ENCODE assay signal across 11 cellular contexts in the genomic region with DNA sequence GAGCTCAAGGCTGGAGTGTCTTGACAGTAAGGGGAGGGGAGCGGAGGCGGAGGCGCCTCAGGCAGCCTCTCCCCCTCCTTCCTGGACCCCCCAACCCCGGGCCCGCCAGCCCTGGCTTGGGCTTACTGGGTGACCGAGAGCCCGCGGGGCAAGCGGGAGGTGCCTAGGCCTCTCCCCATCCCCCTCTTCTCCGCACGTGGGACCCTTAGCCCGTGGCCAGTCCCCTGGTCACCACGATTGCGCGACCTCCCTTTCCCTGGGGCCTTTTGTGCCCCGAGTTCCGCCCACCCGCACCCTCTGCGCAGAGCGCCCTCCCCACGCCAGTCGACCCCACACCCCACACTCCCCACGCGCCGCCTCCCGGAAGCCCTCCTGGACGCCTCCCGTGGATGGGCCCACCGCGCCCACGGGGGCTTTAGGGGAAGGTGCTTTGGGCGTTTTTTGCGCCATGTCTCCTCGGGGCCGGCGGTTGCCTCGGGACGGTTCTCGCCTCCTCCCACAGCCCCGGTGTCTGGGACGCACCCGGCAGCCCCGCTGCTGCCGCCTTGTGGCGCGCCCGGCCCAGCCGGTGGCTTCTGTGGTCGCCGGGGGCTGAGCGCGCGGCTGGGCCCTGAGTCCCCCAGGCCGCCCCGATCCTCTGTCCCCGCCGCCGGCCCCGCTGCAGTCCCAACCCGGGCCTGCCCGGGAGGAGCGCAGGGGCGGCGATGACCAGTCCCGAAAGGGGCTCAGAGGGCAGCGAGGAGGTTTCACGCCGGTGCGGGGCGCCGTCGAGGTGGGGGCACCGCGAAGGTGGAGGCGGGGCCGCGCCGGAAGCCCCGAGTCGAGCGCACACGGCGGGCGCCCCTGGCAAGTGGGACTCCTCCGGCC. TPM values are rescaled to one million over a fixed set of nuclear protein-coding genes. Genes with fewer than 3 reads are reported as not detected.
DNase-seq lines count a peak whose midpoint lies in the region; ATAC-seq and TF ChIP-seq lines count a peak whose summit lies in the region.
"Had no signal": no experiment of that assay in that cellular context is flagged by ENCODE, and none has a peak within 500 bp of the region (broad histone marks: within the 10 kb centered on the region; RNA-seq: fewer than 3 reads in every experiment).

No MANE protein-coding gene starts in this region.

- TF ChIP-seq CTCF in GM12873 (IDR thresholded peaks at IDR 0.05; ENCODE audit: insufficient read depth, low read depth, low read length, missing control alignments) (peak; percentile 32), hepatocyte (IDR thresholded peaks at IDR 0.05; ENCODE audit: poor library complexity) (peak; percentile 54), retinal pigment epithelial cell (conservative IDR thresholded peaks at IDR 0.05; ENCODE audit: low read depth, low read length) (peak; percentile 51)

- H3K9me2 ChIP-seq in hepatocyte (replicated peaks; ENCODE audit: insufficient read depth), result no peaks in the 10 kb centered on the region

- H3K4me1 ChIP-seq in hepatocyte (ENCODE audit: insufficient read depth), result peaks cover 26% of the 10 kb centered on the region
- peaks cover 19% of the 10 kb centered on the region for H3K4me1 ChIP-seq in effector memory CD4-positive, alpha-beta T cell (ENCODE audit: control insufficient read depth, insufficient read depth, low read length, poor library complexity, severe bottlenecking)

- no peaks in the 10 kb centered on the region for H3K79me2 ChIP-seq in hepatocyte

- H3K27ac ChIP-seq in hepatocyte, result no peak overlapping the region
- no peak overlapping the region for H3K27ac ChIP-seq in effector memory CD4-positive, alpha-beta T cell (ENCODE audit: insufficient read depth, low read length, poor library complexity, severe bottlenecking)

- H3K36me3 Mint-ChIP-seq in activated naive CD4-positive, alpha-beta T cell treated with anti-CD3 and anti-CD28 coated beads, Interleukin-2, amount 50 U/mL, for 72 hours, result no peaks in the 10 kb centered on the region

- no peaks in the 10 kb centered on the region for H4K20me1 ChIP-seq in hepatocyte (ENCODE audit: insufficient read depth, poor library complexity, severe bottlenecking)

- WGBS in hepatocyte (ENCODE audit: low lambda C conversion rate, missing lambda C conversion rate), result 27% methylated on average over 28 of the region's 85 CpGs

- peak overlapping the region; percentile 74 for H2AFZ ChIP-seq in hepatocyte

- H3K4me2 ChIP-seq in hepatocyte, result peak overlapping the region; percentile 93

- H3K27ac Mint-ChIP-seq in activated naive CD4-positive, alpha-beta T cell treated with anti-CD3 and anti-CD28 coated beads, Interleukin-2, amount 50 U/mL, for 72 hours, result no peak overlapping the region

- H3K4me3 ChIP-seq in hepatocyte, result no peak overlapping the region
- no peak overlapping the region for H3K4me3 ChIP-seq in retinal pigment epithelial cell (ENCODE audit: low read length)
- H3K4me3 ChIP-seq in effector memory CD4-positive, alpha-beta T cell (ENCODE audit: insufficient read depth, low read depth, low read length, poor library complexity, severe bottlenecking), result no peak overlapping the region

- H3K9me3 ChIP-seq in hepatocyte (ENCODE audit: low read depth), result no peaks in the 10 kb centered on the region
- no peaks in the 10 kb centered on the region for H3K9me3 ChIP-seq in effector memory CD4-positive, alpha-beta T cell (ENCODE audit: control insufficient read depth, low read length)

- no peaks in the 10 kb centered on the region for H3K9me3 Mint-ChIP-seq in activated naive CD4-positive, alpha-beta T cell treated with anti-CD3 and anti-CD28 coated beads, Interleukin-2, amount 50 U/mL, for 72 hours

- no peaks in the 10 kb centered on the region for H3K27me3 ChIP-seq in hepatocyte
- H3K27me3 ChIP-seq in effector memory CD4-positive, alpha-beta T cell (replicated peaks; ENCODE audit: control insufficient read depth, insufficient read depth, low read length, poor library complexity, severe bottlenecking), result no peaks in the 10 kb centered on the region

- peak; percentile 74 for DNase-seq in astrocyte of the hippocampus (ENCODE audit: low read depth, low spot score)
- peak; percentile 67 for DNase-seq in hepatocyte (ENCODE audit: low spot score)
- no peak for DNase-seq in retinal pigment epithelial cell (ENCODE audit: low read depth)
- DNase-seq in activated naive CD4-positive, alpha-beta T cell treated with anti-CD3 and anti-CD28 coated beads, Interleukin-2, amount 50 U/mL, for 72 hours (ENCODE audit: low spot score in 2 of 2), result no peak
- no peak for DNase-seq in NOMO-1 treated with DMSO at 0.1 percent for 48 hours (lab: John Stamatoyannopoulos, UW; ENCODE audit: unreplicated experiment)
- DNase-seq in EL, result no peak
- DNase-seq in effector memory CD4-positive, alpha-beta T cell, result no peak
- DNase-seq: SIG-M5 had no signal

- no peak for ATAC-seq in activated naive CD4-positive, alpha-beta T cell treated with anti-CD3 and anti-CD28 coated beads, Interleukin-2, amount 50 U/mL, for 72 hours
- ATAC-seq: left lobe of liver had no signal

- H3K36me3 ChIP-seq in hepatocyte (replicated peaks; ENCODE audit: insufficient read depth, low read depth), result no peaks in the 10 kb centered on the region
- H3K36me3 ChIP-seq in effector memory CD4-positive, alpha-beta T cell (ENCODE audit: control insufficient read depth, insufficient read depth, low read length), result peaks cover 5% of the 10 kb centered on the region

RNA-seq across cellular contexts. Expression of a gene that starts 3.2 kb away (rescaled TPM):
- total RNA-seq in hepatocyte, result 13.7 and 14.4 TPM in 2 replicates
- 8.0 and 10.1 TPM in 2 replicates for polyA plus RNA-seq in hepatocyte
- total RNA-seq in activated naive CD4-positive, alpha-beta T cell treated with anti-CD3 and anti-CD28 coated beads, Interleukin-2, amount 50 U/mL, for 72 hours, result 1 to 10 TPM; 2.6 to 8.8 TPM

RNA-seq across cellular contexts. Expression of a gene that starts 21.4 kb away (rescaled TPM):
- total RNA-seq in hepatocyte, result 5.3 and 8.2 TPM in 2 replicates
- polyA plus RNA-seq in hepatocyte, result 13.1 and 18.7 TPM in 2 replicates
- 1 to 10 TPM in 1 of 2 donors, under 1 TPM in 1; 0.61 to 3.1 TPM for total RNA-seq in activated naive CD4-positive, alpha-beta T cell treated with anti-CD3 and anti-CD28 coated beads, Interleukin-2, amount 50 U/mL, for 72 hours

RNA-seq across cellular contexts. Expression of a gene that starts 25.6 kb away (rescaled TPM):
- total RNA-seq in hepatocyte, result 36.4 and 41.4 TPM in 2 replicates
- polyA plus RNA-seq in hepatocyte, result 61.1 and 63.5 TPM in 2 replicates
- 10 to 100 TPM; 57.6 to 58.4 TPM for total RNA-seq in activated naive CD4-positive, alpha-beta T cell treated with anti-CD3 and anti-CD28 coated beads, Interleukin-2, amount 50 U/mL, for 72 hours

RNA-seq across cellular contexts. Expression of a gene that starts 29.6 kb away (rescaled TPM):
- not detected in 2 replicates for total RNA-seq in hepatocyte
- 1.5 and 2.5 TPM in 2 replicates for polyA plus RNA-seq in hepatocyte
- total RNA-seq in activated naive CD4-positive, alpha-beta T cell treated with anti-CD3 and anti-CD28 coated beads, Interleukin-2, amount 50 U/mL, for 72 hours, result not detected
- total RNA-seq: cerebellum, left lobe of liver had no signal

RNA-seq across cellular contexts. Expression of a gene that starts 39.6 kb away (rescaled TPM):
- total RNA-seq in hepatocyte, result 309 and 313 TPM in 2 replicates
- polyA plus RNA-seq in hepatocyte, result 388 and 446 TPM in 2 replicates
- total RNA-seq in activated naive CD4-positive, alpha-beta T cell treated with anti-CD3 and anti-CD28 coated beads, Interleukin-2, amount 50 U/mL, for 72 hours, result 100 to 1,000 TPM; 277 to 307 TPM

Comparison
In these comparisons a context has a peak if more than half of its experiments do, and no peak if none do; other contexts are left out.
1. DNase-seq: peak in astrocyte of the hippocampus (single experiment) and hepatocyte (single experiment); none in retinal pigment epithelial cell (single experiment), activated naive CD4-positive, alpha-beta T cell treated with anti-CD3 and anti-CD28 coated beads, Interleukin-2, amount 50 U/mL, for 72 hours (0 of 2), NOMO-1 treated with DMSO at 0.1 percent for 48 hours (single experiment), EL (single experiment) and effector memory CD4-positive, alpha-beta T cell (0 of 3).
2. Peak in every context shown above with its lines, with median percentiles within 50 percentile points of each other: CTCF ChIP-seq.